In genomic region chr17:1487939-1488825, GRCh38 we compare ENCODE assay signal across 8 cellular contexts. TPM values are rescaled to one million over a fixed set of nuclear protein-coding genes. Genes with fewer than 3 reads are reported as not detected.
DNase-seq lines count a peak whose midpoint lies in the region; ATAC-seq and TF ChIP-seq lines count a peak whose summit lies in the region.

No MANE protein-coding gene starts in this region.

- no peaks in the 10 kb centered on the region for H3K9me3 Mint-ChIP-seq in activated naive CD8-positive, alpha-beta T cell treated with anti-CD3 and anti-CD28 coated beads, Interleukin-2, amount 10 ng/mL, durations not matched to agents 7 days and 5 days
- peaks cover 2% of the 10 kb centered on the region for H3K9me3 Mint-ChIP-seq in glutamatergic neuron (ENCODE audit: unreplicated experiment)

- H3K27me3 Mint-ChIP-seq in activated naive CD8-positive, alpha-beta T cell treated with anti-CD3 and anti-CD28 coated beads, Interleukin-2, amount 10 ng/mL, durations not matched to agents 7 days and 5 days, result peaks cover 7% of the 10 kb centered on the region
- peaks cover 12% of the 10 kb centered on the region for H3K27me3 Mint-ChIP-seq in glutamatergic neuron (ENCODE audit: unreplicated experiment)

- H3K4me3 Mint-ChIP-seq in activated naive CD8-positive, alpha-beta T cell treated with anti-CD3 and anti-CD28 coated beads, Interleukin-2, amount 10 ng/mL, durations not matched to agents 7 days and 5 days, result peak overlapping the region; percentile 84
- peak overlapping the region; percentile 87 for H3K4me3 Mint-ChIP-seq in glutamatergic neuron (ENCODE audit: unreplicated experiment)

- H3K36me3 Mint-ChIP-seq in activated naive CD8-positive, alpha-beta T cell treated with anti-CD3 and anti-CD28 coated beads, Interleukin-2, amount 10 ng/mL, durations not matched to agents 7 days and 5 days, result peaks cover 3% of the 10 kb centered on the region
- no peaks in the 10 kb centered on the region for H3K36me3 Mint-ChIP-seq in glutamatergic neuron (ENCODE audit: unreplicated experiment)

- in situ Hi-C loops in SK-MEL-5 (cut with HindIII; ENCODE audit: low pct_unique_long_range_greater_than_20kb, low sequenced_read_pairs), result no loop called here

- peak; percentile 26 for ATAC-seq in HG03135 (IDR thresholded peaks at IDR 0.05; ENCODE audit: unreplicated experiment)
- ATAC-seq in activated naive CD8-positive, alpha-beta T cell treated with anti-CD3 and anti-CD28 coated beads, Interleukin-2, amount 10 ng/mL, durations not matched to agents 7 days and 5 days (ENCODE audit: low read depth), result peak; percentile 11

- peak overlapping the region; percentile 51 for H3K27ac Mint-ChIP-seq in activated naive CD8-positive, alpha-beta T cell treated with anti-CD3 and anti-CD28 coated beads, Interleukin-2, amount 10 ng/mL, durations not matched to agents 7 days and 5 days
- H3K27ac Mint-ChIP-seq in glutamatergic neuron (ENCODE audit: unreplicated experiment), result peak overlapping the region; percentile 79

- peak overlapping the region; percentile 80 for H3K27ac ChIP-seq in temporal lobe (ENCODE audit: low read depth, low read length)

- peaks cover 17% of the 10 kb centered on the region for H3K4me1 Mint-ChIP-seq in activated naive CD8-positive, alpha-beta T cell treated with anti-CD3 and anti-CD28 coated beads, Interleukin-2, amount 10 ng/mL, durations not matched to agents 7 days and 5 days
- peaks cover 14% of the 10 kb centered on the region for H3K4me1 Mint-ChIP-seq in glutamatergic neuron (ENCODE audit: low read depth, unreplicated experiment)

- DNase-seq in GM03348 (ENCODE audit: low spot score) (peak; percentile 96), SK-MEL-5 (ENCODE audit: low read depth, low spot score) (peak; percentile 63), glutamatergic neuron (peak; percentile 80), nucleus accumbens (lab: John Stamatoyannopoulos, UW) (peak in 48 of 56 donors; percentile 29 to 85 (median 60)), NCI-H187 (lab: John Stamatoyannopoulos, UW) (no peak)
- DNase-seq in activated naive CD8-positive, alpha-beta T cell treated with anti-CD3 and anti-CD28 coated beads, Interleukin-2, amount 10 ng/mL, durations not matched to agents 7 days and 5 days, result peak; percentile 87

- no peak for TF ChIP-seq CTCF in glutamatergic neuron (IDR thresholded peaks at IDR 0.05; ENCODE audit: partially characterized antibody, unreplicated experiment)

- POLR2A ChIA-PET in activated naive CD8-positive, alpha-beta T cell treated with anti-CD3 and anti-CD28 coated beads, Interleukin-2, amount 10 ng/mL, durations not matched to agents 7 days and 5 days (lab: Charles Lee), result interaction anchor here (0.9 to 1.5 kb wide), 6 partner anchors 25 to 91 kb away, joined by 3 to 10 read pairs (median 4); partner anchors contain the start of genes CRK, INPP5K and YWHAE

RNA-seq across cellular contexts. Expression of gene MYO1C, which starts 4.3 kb away (rescaled TPM):
- 48.6 and 54.6 TPM in 2 replicates for total RNA-seq in SK-MEL-5 (2014; rRNA removed; shearing (Covaris generic))
- 92.3 and 106 TPM in 2 replicates for polyA plus RNA-seq in SK-MEL-5 (2015; cell fraction: cytosol; rRNA removed)
- polyA plus RNA-seq in SK-MEL-5 (2015; cell fraction: nucleus; rRNA removed), result 81.5 and 85.4 TPM in 2 replicates
- total RNA-seq in activated naive CD8-positive, alpha-beta T cell treated with anti-CD3 and anti-CD28 coated beads, Interleukin-2, amount 10 ng/mL, durations not matched to agents 7 days and 5 days, result 10 to 100 TPM; 28.6 to 34.1 TPM
- total RNA-seq in glutamatergic neuron (ENCODE audit: unreplicated experiment), result 58.5 TPM
- 8.9 TPM for total RNA-seq in temporal lobe

RNA-seq across cellular contexts. Expression of gene INPP5K, which starts 28.2 kb away (rescaled TPM):
- total RNA-seq in SK-MEL-5 (2014; rRNA removed; shearing (Covaris generic)), result 33.7 and 41.5 TPM in 2 replicates
- polyA plus RNA-seq in SK-MEL-5 (2015; cell fraction: cytosol; rRNA removed), result 37.3 and 37.8 TPM in 2 replicates
- 55.3 and 68.9 TPM in 2 replicates for polyA plus RNA-seq in SK-MEL-5 (2015; cell fraction: nucleus; rRNA removed)
- 10 to 100 TPM; 56.7 to 58.7 TPM for total RNA-seq in activated naive CD8-positive, alpha-beta T cell treated with anti-CD3 and anti-CD28 coated beads, Interleukin-2, amount 10 ng/mL, durations not matched to agents 7 days and 5 days
- total RNA-seq in glutamatergic neuron (ENCODE audit: unreplicated experiment), result 42.4 TPM
- 54.8 TPM for total RNA-seq in temporal lobe

RNA-seq across cellular contexts. Expression of gene CRK, which starts 32.1 kb away (rescaled TPM):
- total RNA-seq in SK-MEL-5 (2014; rRNA removed; shearing (Covaris generic)), result 80.7 and 87.1 TPM in 2 replicates
- polyA plus RNA-seq in SK-MEL-5 (2015; cell fraction: cytosol; rRNA removed), result 57.1 and 76.6 TPM in 2 replicates
- 14.3 and 14.8 TPM in 2 replicates for polyA plus RNA-seq in SK-MEL-5 (2015; cell fraction: nucleus; rRNA removed)
- 10 to 100 TPM; 19.5 to 21.9 TPM for total RNA-seq in activated naive CD8-positive, alpha-beta T cell treated with anti-CD3 and anti-CD28 coated beads, Interleukin-2, amount 10 ng/mL, durations not matched to agents 7 days and 5 days
- 46.4 TPM for total RNA-seq in glutamatergic neuron (ENCODE audit: unreplicated experiment)
- 98.6 TPM for total RNA-seq in temporal lobe

Comparison
In these comparisons a context has a peak if more than half of its experiments do, and no peak if none do; other contexts are left out.
1. DNase-seq: peak in GM03348 (single experiment), SK-MEL-5 (single experiment), activated naive CD8-positive, alpha-beta T cell treated with anti-CD3 and anti-CD28 coated beads, Interleukin-2, amount 10 ng/mL, durations not matched to agents 7 days and 5 days (single experiment), glutamatergic neuron (single experiment) and nucleus accumbens (48 of 56); none in NCI-H187 (0 of 2).